4 cellular contexts compared by ENCODE assay signal in genomic region chr3:158737410-158737809, GRCh38. TPM values are rescaled to one million over a fixed set of nuclear protein-coding genes. Genes with fewer than 3 reads are reported as not detected.
"Had no signal": no experiment of that assay in that cellular context is flagged by ENCODE, and none has a peak within 500 bp of the region (broad histone marks: within the 10 kb centered on the region; RNA-seq: fewer than 3 reads in every experiment).

No MANE protein-coding gene starts in this region.

- ATAC-seq: GM12878 had no signal

- DNase-seq: GDM1, GF-D8 had no signal

- H3K4me3 ChIP-seq: GM12878 had no signal

RNA-seq across cellular contexts. Expression of gene RARRES1, which starts 5.2 kb away (rescaled TPM):
- total RNA-seq: G401, GM12878 had no signal
